21 cellular contexts compared by ENCODE assay signal in genomic region chrX:30906726-30907125, GRCh38. TPM values are rescaled to one million over a fixed set of nuclear protein-coding genes. Genes with fewer than 3 reads are reported as not detected.
DNase-seq lines count a peak whose midpoint lies in the region; ATAC-seq, FAIRE-seq and TF ChIP-seq lines count a peak whose summit lies in the region.
"Had no signal": no experiment of that assay in that cellular context is flagged by ENCODE, and none has a peak within 500 bp of the region (broad histone marks: within the 10 kb centered on the region; RNA-seq: fewer than 3 reads in every experiment).

No MANE protein-coding gene starts in this region.

- CTCF ChIA-PET in H1 (lab: Charles Lee; ENCODE audit: partially characterized antibody): interaction anchor here (0.6 to 1.2 kb wide), 4 partner anchors 12 to 134 kb away, joined by 3 to 5 read pairs (median 4); no protein-coding TSS in a partner anchor

- no peak overlapping the region for H3K9ac ChIP-seq in H1 (replicated peaks in 1 of 4; ENCODE audit: extremely low read depth in 1 of 4, low read depth in 3 of 4, low read length in 3 of 4)

- no peak overlapping the region for H3K27ac ChIP-seq in H1 (ENCODE audit: low read depth, low read length)
- H3K27ac ChIP-seq: esophagus squamous epithelium, pancreas, testis had no signal

- no peak overlapping the region for H2BK15ac ChIP-seq in H1 (ENCODE audit: low read length)

- H2BK12ac ChIP-seq in H1 (ENCODE audit: low read depth, low read length): no peak overlapping the region

- H3K23me2 ChIP-seq in H1 (ENCODE audit: low read depth, low read length): no peaks in the 10 kb centered on the region

- POLR2A ChIA-PET in H1 (lab: Charles Lee; ENCODE audit: partially characterized antibody): no interaction called here

- H2BK120ac ChIP-seq in H1 (replicated peaks; ENCODE audit: low read depth, low read length): no peak overlapping the region

- H4K8ac ChIP-seq in H1 (ENCODE audit: extremely low read depth, insufficient read depth, low read length): no peak overlapping the region

- no peaks in the 10 kb centered on the region for H3K27me3 ChIP-seq in H1 (replicated peaks in 1 of 4; ENCODE audit: control insufficient read depth in 3 of 4, extremely low read depth in 1 of 4, insufficient read depth in 3 of 4, low read length in 3 of 4)
- H3K27me3 ChIP-seq: BE2C, esophagus squamous epithelium, testis had no signal

- no peak overlapping the region for H3K23ac ChIP-seq in H1 (ENCODE audit: insufficient read length)

- no peaks in the 10 kb centered on the region for H3K79me2 ChIP-seq in H1 (ENCODE audit: control insufficient read depth in 1 of 2, insufficient read depth in 2 of 2, low read length in 2 of 2)

- H3K4me1 ChIP-seq in H1 (replicated peaks in 1 of 4; ENCODE audit: control insufficient read depth in 3 of 4, insufficient read depth in 4 of 4, low read length in 3 of 4): no peaks in the 10 kb centered on the region
- H3K4me1 ChIP-seq: BE2C, pancreas, testis had no signal

- no peak overlapping the region for H4K5ac ChIP-seq in H1 (ENCODE audit: insufficient read length, low read depth, low read length)

- no peak overlapping the region for H3K4ac ChIP-seq in H1 (replicated peaks; ENCODE audit: insufficient read length, low read depth, low read length)

- TF ChIP-seq RAD21 in H1 (IDR thresholded peaks at IDR 0.05 in 1 of 2, conservative IDR thresholded peaks at IDR 0.05 in 1 of 2; ENCODE audit: low read depth in 2 of 2, low read length in 2 of 2): no peak

- ATAC-seq in GM21576 (IDR thresholded peaks at IDR 0.05; ENCODE audit: unreplicated experiment): no peak
- ATAC-seq in GM19324 (IDR thresholded peaks at IDR 0.05; ENCODE audit: low FRiP score, unreplicated experiment): no peak
- ATAC-seq: activated CD4-positive, CD25-positive, alpha-beta regulatory T cell treated with anti-CD3 and anti-CD28 coated beads, Interleukin-2, amount 50 U/mL, for 24 hours; pancreas had no signal

- H4K91ac ChIP-seq in H1 (replicated peaks; ENCODE audit: insufficient read length, low read length): no peak overlapping the region

- H4K20me1 ChIP-seq in H1 (replicated peaks in 1 of 2; ENCODE audit: control insufficient read depth in 1 of 2, insufficient read depth in 2 of 2, low read length in 2 of 2): no peaks in the 10 kb centered on the region

- TF ChIP-seq POLR2A in H1 (IDR thresholded peaks at IDR 0.05; ENCODE audit: control extremely low read depth in 1 of 2, low read depth in 2 of 2, low read length in 2 of 2): no peak

- H3K4me3 ChIP-seq in H1 (ENCODE audit: extremely low read depth in 1 of 4, insufficient read depth in 2 of 4, low read depth in 3 of 4, low read length in 4 of 4): no peak overlapping the region
- H3K4me3 ChIP-seq: esophagus squamous epithelium, pancreas, smooth muscle cell, testis had no signal

- H3K14ac ChIP-seq in H1 (ENCODE audit: insufficient read length): no peak overlapping the region

- no peaks in the 10 kb centered on the region for H3K79me1 ChIP-seq in H1 (ENCODE audit: low read depth, low read length)

- no peaks in the 10 kb centered on the region for H3K9me3 ChIP-seq in H1 (ENCODE audit: insufficient read depth in 2 of 2, low read depth in 1 of 2, low read length in 1 of 2)
- H3K9me3 ChIP-seq: BE2C, esophagus squamous epithelium, pancreas, testis had no signal

- H2BK20ac ChIP-seq in H1 (ENCODE audit: low read length): no peak overlapping the region

- no peak overlapping the region for H2AK5ac ChIP-seq in H1 (ENCODE audit: low read depth, low read length)

- H3K36me3 ChIP-seq in H1 (ENCODE audit: control insufficient read depth in 2 of 4, insufficient read depth in 4 of 4, low read length in 3 of 4): no peaks in the 10 kb centered on the region
- H3K36me3 ChIP-seq: BE2C, esophagus squamous epithelium, pancreas had no signal

- DNase-seq in GM04504 (ENCODE audit: low read depth) (peak; percentile 28), RPMI7951 (ENCODE audit: low read depth) (peak; percentile 74), H1 (ENCODE audit: low read depth in 1 of 2, low spot score in 2 of 2) (no peak), non-pigmented ciliary epithelial cell (ENCODE audit: low read depth) (peak; percentile 27), NCI-H1417 treated with DMSO at 0.1 percent for 48 hours (lab: John Stamatoyannopoulos, UW) (no peak), NCI-H345 treated with DMSO at 0.1 percent for 48 hours (lab: John Stamatoyannopoulos, UW; ENCODE audit: unreplicated experiment) (no peak)
- DNase-seq: activated effector memory CD4-positive, alpha-beta T cell treated with anti-CD3 and anti-CD28 coated beads, Interleukin-2, amount 50 U/mL, for 16 hours; anterior cingulate cortex; BE2C; esophagus squamous epithelium; H9; NCI-H2081 treated with DMSO at 0.1 percent for 48 hours; NCI-H748 treated with DMSO at 0.1 percent for 48 hours; pancreas; RPMI8226; testis had no signal

- no peak for TF ChIP-seq EP300 in H1 (IDR thresholded peaks at IDR 0.05; ENCODE audit: borderline replicate concordance in 1 of 2, low read depth in 2 of 2, low read length in 2 of 2)

- H2AFZ ChIP-seq in H1 (ENCODE audit: low read length): no peak overlapping the region

- no peak for TF ChIP-seq CTCF in H1 (IDR thresholded peaks at IDR 0.05; ENCODE audit: control extremely low read depth in 1 of 3, insufficient read depth in 1 of 3, low read depth in 1 of 3, low read length in 3 of 3)

- H3K56ac ChIP-seq in H1 (replicated peaks; ENCODE audit: insufficient read length, low read depth, low read length): no peak overlapping the region

- H2BK5ac ChIP-seq in H1 (ENCODE audit: low read depth, low read length): no peak overlapping the region

- 77% methylated on average over 1 of the region's 1 CpG; no CpG with 5 or more reads in 1 of the 2 experiments for WGBS in H1 (ENCODE audit: extremely low coverage in 1 of 2, insufficient coverage in 1 of 2, insufficient read length in 1 of 2, insufficient replicate concordance in 2 of 2, low coverage in 1 of 2, low lambda C conversion rate in 2 of 2, missing lambda C conversion rate in 1 of 2), 2 experiments

- FAIRE-seq in H1 (lab: Jason Lieb, UNC): peak; percentile 28
- FAIRE-seq: D721Med had no signal

- H3K4me2 ChIP-seq in H1 (ENCODE audit: insufficient read depth in 1 of 2, low read depth in 2 of 2, low read length in 2 of 2): no peak overlapping the region
- H3K4me2 ChIP-seq: smooth muscle cell had no signal

- no peak overlapping the region for H3K18ac ChIP-seq in H1 (ENCODE audit: extremely low read depth, low read length)

TF ChIP-seq in H1, 55 proteins besides CTCF, POLR2A, EP300 and RAD21:
- TF ChIP-seq BCL11A (IDR thresholded peaks at IDR 0.05; ENCODE audit: low read depth in 2 of 2, low read length in 2 of 2): no peak
- TF ChIP-seq HDAC6 (IDR thresholded peaks at IDR 0.05; ENCODE audit: low read depth, low read length): no peak
- no peak for TF ChIP-seq PHF8 (conservative IDR thresholded peaks at IDR 0.05; ENCODE audit: low read depth, low read length)
- TF ChIP-seq CBX8 (IDR thresholded peaks at IDR 0.05; ENCODE audit: borderline replicate concordance, low read depth, low read length): no peak
- TF ChIP-seq USF2 (IDR thresholded peaks at IDR 0.05; ENCODE audit: low read length): no peak
- TF ChIP-seq CHD2 (IDR thresholded peaks at IDR 0.05; ENCODE audit: low read length): no peak
- no peak for TF ChIP-seq BRCA1 (IDR thresholded peaks at IDR 0.05; ENCODE audit: low read depth, low read length)
- TF ChIP-seq SIRT6 (IDR thresholded peaks at IDR 0.05; ENCODE audit: low read length): no peak
- no peak for TF ChIP-seq NRF1 (IDR thresholded peaks at IDR 0.05; ENCODE audit: low read depth, low read length)

RNA-seq across cellular contexts. Expression of gene TAB3, which starts 17.7 kb away (rescaled TPM):
- total RNA-seq in RPMI7951 (2014; rRNA removed; shearing (Covaris generic)): 13.6 and 16.8 TPM in 2 replicates
- 12.7 and 12.9 TPM in 2 replicates for total RNA-seq in H1 (2021; fragmentation: NEBNext Ultra II Directional; extraction: Animal tissue kit (Norgen Biotek cat#: 25700))
- 7.8 and 12.7 TPM in 2 replicates for polyA plus RNA-seq in H1 (2011; rRNA removed)
- polyA plus RNA-seq in H1 (2011; cell fraction: cytosol; rRNA removed): 9.8 TPM
- polyA plus RNA-seq in H1 (2011; cell fraction: nucleus; rRNA removed): 12.7 TPM
- 5.9 to 11.6 TPM (median 8.1 TPM) in 4 replicates for polyA plus RNA-seq in H1 (2012, experiment 1 of 2)
- polyA plus RNA-seq in H1 (2012, experiment 2 of 2): 0.58 TPM
- 10.8 TPM for polyA plus RNA-seq in H1 (2013, experiment 1 of 2)
- 10.9 TPM for polyA plus RNA-seq in H1 (2013, experiment 2 of 2)
- polyA minus RNA-seq in H1 (2011; rRNA and poly(A)+ RNA removed): 22.3 and 27.7 TPM in 2 replicates
- polyA minus RNA-seq in H1 (2011; cell fraction: cytosol; rRNA and poly(A)+ RNA removed): 7.3 TPM
- polyA minus RNA-seq in H1 (2011; cell fraction: nucleus; rRNA and poly(A)+ RNA removed): 33.7 TPM

Comparison
In these comparisons a context has a peak if more than half of its experiments do, and no peak if none do; other contexts are left out.
1. DNase-seq: peak in GM04504 (single experiment), RPMI7951 (single experiment) and non-pigmented ciliary epithelial cell (single experiment); none in H1 (0 of 2), NCI-H1417 treated with DMSO at 0.1 percent for 48 hours (single experiment) and NCI-H345 treated with DMSO at 0.1 percent for 48 hours (single experiment).